In genomic region chr7:80312139-80312661, GRCh38 we compare ENCODE assay signal across 1 cellular context.
TF ChIP-seq lines count a peak whose summit lies in the region.

No MANE protein-coding gene starts in this region.

TF ChIP-seq in HepG2, 621 proteins besides CTCF, POLR2A, EP300 and RAD21 (continued from another document):
- TF ChIP-seq, protein P1, sequence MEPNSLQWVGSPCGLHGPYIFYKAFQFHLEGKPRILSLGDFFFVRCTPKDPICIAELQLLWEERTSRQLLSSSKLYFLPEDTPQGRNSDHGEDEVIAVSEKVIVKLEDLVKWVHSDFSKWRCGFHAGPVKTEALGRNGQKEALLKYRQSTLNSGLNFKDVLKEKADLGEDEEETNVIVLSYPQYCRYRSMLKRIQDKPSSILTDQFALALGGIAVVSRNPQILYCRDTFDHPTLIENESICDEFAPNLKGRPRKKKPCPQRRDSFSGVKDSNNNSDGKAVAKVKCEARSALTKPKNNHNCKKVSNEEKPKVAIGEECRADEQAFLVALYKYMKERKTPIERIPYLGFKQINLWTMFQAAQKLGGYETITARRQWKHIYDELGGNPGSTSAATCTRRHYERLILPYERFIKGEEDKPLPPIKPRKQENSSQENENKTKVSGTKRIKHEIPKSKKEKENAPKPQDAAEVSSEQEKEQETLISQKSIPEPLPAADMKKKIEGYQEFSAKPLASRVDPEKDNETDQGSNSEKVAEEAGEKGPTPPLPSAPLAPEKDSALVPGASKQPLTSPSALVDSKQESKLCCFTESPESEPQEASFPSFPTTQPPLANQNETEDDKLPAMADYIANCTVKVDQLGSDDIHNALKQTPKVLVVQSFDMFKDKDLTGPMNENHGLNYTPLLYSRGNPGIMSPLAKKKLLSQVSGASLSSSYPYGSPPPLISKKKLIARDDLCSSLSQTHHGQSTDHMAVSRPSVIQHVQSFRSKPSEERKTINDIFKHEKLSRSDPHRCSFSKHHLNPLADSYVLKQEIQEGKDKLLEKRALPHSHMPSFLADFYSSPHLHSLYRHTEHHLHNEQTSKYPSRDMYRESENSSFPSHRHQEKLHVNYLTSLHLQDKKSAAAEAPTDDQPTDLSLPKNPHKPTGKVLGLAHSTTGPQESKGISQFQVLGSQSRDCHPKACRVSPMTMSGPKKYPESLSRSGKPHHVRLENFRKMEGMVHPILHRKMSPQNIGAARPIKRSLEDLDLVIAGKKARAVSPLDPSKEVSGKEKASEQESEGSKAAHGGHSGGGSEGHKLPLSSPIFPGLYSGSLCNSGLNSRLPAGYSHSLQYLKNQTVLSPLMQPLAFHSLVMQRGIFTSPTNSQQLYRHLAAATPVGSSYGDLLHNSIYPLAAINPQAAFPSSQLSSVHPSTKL (CRISPR knock-in tag; IDR thresholded peaks at IDR 0.05) = peak; percentile 59
- TF ChIP-seq, protein P2, sequence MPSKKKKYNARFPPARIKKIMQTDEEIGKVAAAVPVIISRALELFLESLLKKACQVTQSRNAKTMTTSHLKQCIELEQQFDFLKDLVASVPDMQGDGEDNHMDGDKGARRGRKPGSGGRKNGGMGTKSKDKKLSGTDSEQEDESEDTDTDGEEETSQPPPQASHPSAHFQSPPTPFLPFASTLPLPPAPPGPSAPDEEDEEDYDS (CRISPR knock-in tag; IDR thresholded peaks at IDR 0.05) = no peak
- TF ChIP-seq NPAS2 (CRISPR knock-in tag; IDR thresholded peaks at IDR 0.05; ENCODE audit: borderline replicate concordance) (no peak), HOMEZ (CRISPR knock-in tag; IDR thresholded peaks at IDR 0.05; ENCODE audit: low read depth) (peak; percentile 54; the same call in 1 of the 2 replicates), LBX2 (CRISPR knock-in tag; IDR thresholded peaks at IDR 0.05; ENCODE audit: borderline replicate concordance) (no peak), HMG20A (CRISPR knock-in tag; IDR thresholded peaks at IDR 0.05; ENCODE audit: borderline replicate concordance) (no peak), FOXA3 (CRISPR knock-in tag; IDR thresholded peaks at IDR 0.05) (peak; percentile 64), ELF3 (CRISPR knock-in tag; IDR thresholded peaks at IDR 0.05) (peak; percentile 67), ZNF709 (CRISPR knock-in tag; IDR thresholded peaks at IDR 0.05) (no peak), RFX1 (IDR thresholded peaks at IDR 0.05) (peak; percentile 56; the same call in 1 of the 2 replicates), IKZF4 (CRISPR knock-in tag; IDR thresholded peaks at IDR 0.05; ENCODE audit: borderline replicate concordance, low read depth, not compliant biosample characterization) (no peak), RFX3 (CRISPR knock-in tag; IDR thresholded peaks at IDR 0.05) (peak; percentile 64), RNF2 (conservative IDR thresholded peaks at IDR 0.05; ENCODE audit: low read depth) (0 out of 2 replicates have a peak, but pooled peaks have one; percentile 23), ETV5 (CRISPR knock-in tag; IDR thresholded peaks at IDR 0.05; ENCODE audit: borderline replicate concordance) (peak; percentile 39; the same call in 1 of the 2 replicates), ZFY (CRISPR knock-in tag; IDR thresholded peaks at IDR 0.05) (0 out of 2 replicates have a peak, but pooled peaks have one; percentile 17)
- TF ChIP-seq, protein P3, sequence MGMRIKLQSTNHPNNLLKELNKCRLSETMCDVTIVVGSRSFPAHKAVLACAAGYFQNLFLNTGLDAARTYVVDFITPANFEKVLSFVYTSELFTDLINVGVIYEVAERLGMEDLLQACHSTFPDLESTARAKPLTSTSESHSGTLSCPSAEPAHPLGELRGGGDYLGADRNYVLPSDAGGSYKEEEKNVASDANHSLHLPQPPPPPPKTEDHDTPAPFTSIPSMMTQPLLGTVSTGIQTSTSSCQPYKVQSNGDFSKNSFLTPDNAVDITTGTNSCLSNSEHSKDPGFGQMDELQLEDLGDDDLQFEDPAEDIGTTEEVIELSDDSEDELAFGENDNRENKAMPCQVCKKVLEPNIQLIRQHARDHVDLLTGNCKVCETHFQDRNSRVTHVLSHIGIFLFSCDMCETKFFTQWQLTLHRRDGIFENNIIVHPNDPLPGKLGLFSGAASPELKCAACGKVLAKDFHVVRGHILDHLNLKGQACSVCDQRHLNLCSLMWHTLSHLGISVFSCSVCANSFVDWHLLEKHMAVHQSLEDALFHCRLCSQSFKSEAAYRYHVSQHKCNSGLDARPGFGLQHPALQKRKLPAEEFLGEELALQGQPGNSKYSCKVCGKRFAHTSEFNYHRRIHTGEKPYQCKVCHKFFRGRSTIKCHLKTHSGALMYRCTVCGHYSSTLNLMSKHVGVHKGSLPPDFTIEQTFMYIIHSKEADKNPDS (CRISPR knock-in tag; IDR thresholded peaks at IDR 0.05) = peak; percentile 99
